ENCODE assay signal across 1 cellular context in the genomic region with DNA sequence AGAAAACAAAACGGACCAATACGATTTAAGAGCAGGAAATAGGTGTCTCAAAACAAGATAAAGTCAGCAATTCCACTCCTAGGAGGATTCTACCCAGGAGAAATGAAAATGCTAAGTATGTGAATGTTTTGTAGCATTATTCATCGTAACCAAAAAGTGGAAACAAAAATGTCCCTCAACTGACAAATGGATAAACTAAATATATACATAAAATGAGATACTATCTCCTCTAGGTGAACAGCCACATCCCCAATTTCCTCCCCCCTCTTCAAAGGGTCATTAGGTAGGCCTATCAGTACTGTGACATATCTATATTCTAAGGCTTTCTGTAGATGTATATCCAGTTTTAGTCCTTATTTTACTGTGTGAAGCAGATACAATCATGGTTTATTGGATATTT.
TF ChIP-seq lines count a peak whose summit lies in the region.

No MANE protein-coding gene starts in this region.

TF ChIP-seq in HEK293, 187 proteins besides CTCF, POLR2A, EP300 and RAD21 (continued from another document):
- TF ChIP-seq PBX3 (CRISPR knock-in tag; IDR thresholded peaks at IDR 0.05) (no peak), ZNF626 (tag by site-specific recombination; IDR thresholded peaks at IDR 0.05) (no peak), ZNF664 (tag by site-specific recombination; IDR thresholded peaks at IDR 0.05) (peak; percentile 56; the same call in 1 of the 2 replicates), ZNF133 (tag by site-specific recombination; IDR thresholded peaks at IDR 0.05) (no peak), ZNF140 (tag by site-specific recombination; IDR thresholded peaks at IDR 0.05) (peak; percentile 78), ZNF23 (tag by site-specific recombination; IDR thresholded peaks at IDR 0.05; ENCODE audit: borderline replicate concordance) (no peak), ZNF830 (tag by site-specific recombination; IDR thresholded peaks at IDR 0.05; ENCODE audit: low read depth) (no peak), ZNF16 (tag by site-specific recombination; IDR thresholded peaks at IDR 0.05; ENCODE audit: low read depth) (no peak), GFI1B (tag by site-specific recombination; IDR thresholded peaks at IDR 0.05) (no peak), ZBTB44 (tag by site-specific recombination; IDR thresholded peaks at IDR 0.05) (no peak), ZEB2 (tag by site-specific recombination; IDR thresholded peaks at IDR 0.05) (no peak)
- TF ChIP-seq, protein P1, sequence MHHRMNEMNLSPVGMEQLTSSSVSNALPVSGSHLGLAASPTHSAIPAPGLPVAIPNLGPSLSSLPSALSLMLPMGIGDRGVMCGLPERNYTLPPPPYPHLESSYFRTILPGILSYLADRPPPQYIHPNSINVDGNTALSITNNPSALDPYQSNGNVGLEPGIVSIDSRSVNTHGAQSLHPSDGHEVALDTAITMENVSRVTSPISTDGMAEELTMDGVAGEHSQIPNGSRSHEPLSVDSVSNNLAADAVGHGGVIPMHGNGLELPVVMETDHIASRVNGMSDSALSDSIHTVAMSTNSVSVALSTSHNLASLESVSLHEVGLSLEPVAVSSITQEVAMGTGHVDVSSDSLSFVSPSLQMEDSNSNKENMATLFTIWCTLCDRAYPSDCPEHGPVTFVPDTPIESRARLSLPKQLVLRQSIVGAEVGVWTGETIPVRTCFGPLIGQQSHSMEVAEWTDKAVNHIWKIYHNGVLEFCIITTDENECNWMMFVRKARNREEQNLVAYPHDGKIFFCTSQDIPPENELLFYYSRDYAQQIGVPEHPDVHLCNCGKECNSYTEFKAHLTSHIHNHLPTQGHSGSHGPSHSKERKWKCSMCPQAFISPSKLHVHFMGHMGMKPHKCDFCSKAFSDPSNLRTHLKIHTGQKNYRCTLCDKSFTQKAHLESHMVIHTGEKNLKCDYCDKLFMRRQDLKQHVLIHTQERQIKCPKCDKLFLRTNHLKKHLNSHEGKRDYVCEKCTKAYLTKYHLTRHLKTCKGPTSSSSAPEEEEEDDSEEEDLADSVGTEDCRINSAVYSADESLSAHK (tag by site-specific recombination; IDR thresholded peaks at IDR 0.05) = no peak
